31 cellular contexts compared by ENCODE assay signal in genomic region chr5:141409598-141410306, GRCh38. TPM values are rescaled to one million over a fixed set of nuclear protein-coding genes. Genes with fewer than 3 reads are reported as not detected.
A peak's percentile ranks its signal among the peaks of the same experiment; 100 is the strongest.
DNase-seq lines count a peak whose midpoint lies in the region; ATAC-seq, FAIRE-seq and TF ChIP-seq lines count a peak whose summit lies in the region.
"Had no signal": no experiment of that assay in that cellular context is flagged by ENCODE, and none has a peak within 500 bp of the region (broad histone marks: within the 10 kb centered on the region; RNA-seq: fewer than 3 reads in every experiment).

No MANE protein-coding gene starts in this region.

- intact Hi-C loops in HepG2 (cut with micrococcal nuclease; ENCODE audit: unreplicated experiment): no loop called here

- TF ChIP-seq POLR2A in HepG2 (IDR thresholded peaks at IDR 0.05; ENCODE audit: insufficient read depth in 1 of 2, low read depth in 2 of 2, low read length in 2 of 2): no peak

- POLR2A ChIA-PET in HepG2 (lab: Yijun Ruan, JAX): no interaction called here

- no peak overlapping the region for H3K27ac ChIP-seq in liver (ENCODE audit: low read depth in 1 of 2, low read length in 2 of 2)
- H3K27ac ChIP-seq in HepG2 (ENCODE audit: extremely low read length, insufficient read depth, low read length): no peak overlapping the region
- H3K27ac ChIP-seq in mesenchymal stem cell (ENCODE audit: low read length, poor library complexity, severe bottlenecking): no peak overlapping the region
- H3K27ac ChIP-seq: A549, adrenal gland, gastroesophageal sphincter, GM23248, tibial artery had no signal

- no peaks in the 10 kb centered on the region for H3K36me3 ChIP-seq in liver (ENCODE audit: control insufficient read depth in 4 of 4, insufficient read depth in 3 of 4, low read depth in 1 of 4, low read length in 3 of 4)
- no peaks in the 10 kb centered on the region for H3K36me3 ChIP-seq in HepG2 (replicated peaks in 1 of 2; ENCODE audit: control insufficient read depth in 1 of 2, insufficient read depth in 2 of 2, low read length in 2 of 2)
- H3K36me3 ChIP-seq in mesenchymal stem cell (ENCODE audit: control insufficient read depth in 1 of 2, insufficient read depth in 2 of 2, low read depth in 1 of 2, low read length in 2 of 2): peaks cover 0 to 32% of the 10 kb centered on the region in 2 experiments
- H3K36me3 ChIP-seq: adrenal gland had no signal

- DNase-seq in HepG2 (ENCODE audit: low spot score): no peak
- no peak for DNase-seq in mesenchymal stem cell
- DNase-seq in osteocyte (ENCODE audit: extremely low spot score, unreplicated experiment): no peak
- peak; percentile 62 for DNase-seq in type B pancreatic cell (ENCODE audit: extremely low spot score, unreplicated experiment)
- no peak for DNase-seq in activated T-cell treated with anti-CD3 and anti-CD28 coated beads, Interleukin-2, amount 50 U/mL, for 4 hours
- DNase-seq in germinal center (ENCODE audit: low spot score): no peak
- DNase-seq: activated B cell treated with CpG ODN at 0.5 μM for 24 hours; activated gamma-delta T cell; activated T-cell treated with anti-CD3 and anti-CD28 coated beads, Interleukin-2, amount 50 U/mL, for 24 hours; adrenal gland; DND-41; GF-D8; GM23248; hippocampal formation; KBM-7; left cardiac atrium; NCI-H1105 treated with DMSO at 0.1 percent for 48 hours; NCI-H2029; NCI-H526; occipital lobe; OCI-M1; retina; stimulated activated CD4-positive, alpha-beta T cell treated with anti-CD3 and anti-CD28 coated beads, Interleukin-1b, Interleukin-23, amount 100 ng/mL, for 48 hours; T-cell; tibial artery had no signal

- H3K9me3 Mint-ChIP-seq in osteocyte (ENCODE audit: unreplicated experiment) (peaks cover 18% of the 10 kb centered on the region), type B pancreatic cell (peaks cover 24% of the 10 kb centered on the region)
- peaks cover 26% of the 10 kb centered on the region for H3K9me3 Mint-ChIP-seq in activated T-cell treated with anti-CD3 and anti-CD28 coated beads, Interleukin-2, amount 50 U/mL, for 4 hours

- H3K9me3 ChIP-seq in liver (ENCODE audit: control insufficient read depth in 4 of 4, low read length in 3 of 4) (peaks cover 19 to 59% (median 29%) of the 10 kb centered on the region in 4 donors), HepG2 (ENCODE audit: low read length) (no peaks in the 10 kb centered on the region; the same call in 1 of the 2 replicates), mesenchymal stem cell (ENCODE audit: control insufficient read depth, low read length) (peaks cover 26% of the 10 kb centered on the region)

- H4K8ac ChIP-seq in mesenchymal stem cell (ENCODE audit: low read length): no peak overlapping the region

- H2BK12ac ChIP-seq in mesenchymal stem cell (ENCODE audit: low read length in 2 of 2): peak overlapping the region in 1 of 2 experiments; percentile 3

- H3K4me2 ChIP-seq in HepG2 (ENCODE audit: low read depth, low read length) (no peak overlapping the region), mesenchymal stem cell (ENCODE audit: low read length, poor library complexity, severe bottlenecking) (no peak overlapping the region)
- H3K4me2 ChIP-seq: A549 had no signal

- no peak overlapping the region for H3K4ac ChIP-seq in mesenchymal stem cell (ENCODE audit: low read depth in 1 of 2, low read length in 2 of 2)

- H3K14ac ChIP-seq in mesenchymal stem cell (ENCODE audit: low read length in 2 of 2): peak overlapping the region in 1 of 2 experiments; percentile 81

- no peak overlapping the region for H2BK120ac ChIP-seq in mesenchymal stem cell (ENCODE audit: low read depth, low read length)

- H3K23ac ChIP-seq in mesenchymal stem cell (ENCODE audit: low read length in 2 of 2): no peak overlapping the region

- CTCF ChIA-PET in HepG2 (lab: Yijun Ruan, JAX; ENCODE audit: low intra/inter-chr PET ratio, low total read pairs): no interaction called here

- peak overlapping the region; percentile 16 for H4K91ac ChIP-seq in mesenchymal stem cell (ENCODE audit: low read length)

- ATAC-seq in HepG2 (no peak), GM19452 (IDR thresholded peaks at IDR 0.05; ENCODE audit: unreplicated experiment) (no peak)
- ATAC-seq in activated T-cell treated with anti-CD3 and anti-CD28 coated beads, Interleukin-2, amount 50 U/mL, for 4 hours: no peak
- ATAC-seq: A549, gastroesophageal sphincter, left cardiac atrium, T-cell had no signal

- no TSS peak for BruUV-seq in HepG2 (replicated peaks; lab: Mats Ljungman, UMichigan)

- H2BK15ac ChIP-seq in mesenchymal stem cell (ENCODE audit: low read depth, poor library complexity, severe bottlenecking): no peak overlapping the region

- H3K79me2 ChIP-seq in HepG2 (ENCODE audit: insufficient read depth, low read length): no peaks in the 10 kb centered on the region

- no peak for FAIRE-seq in HepG2 (lab: Jason Lieb, UNC)
- FAIRE-seq: A549, D721Med had no signal

- no peak for TF ChIP-seq CTCF in liver (IDR thresholded peaks at IDR 0.05; ENCODE audit: low read depth, low read length, missing input control)
- no peak for TF ChIP-seq CTCF in HepG2 (CRISPR knock-in tag; IDR thresholded peaks at IDR 0.05)
- no peak for TF ChIP-seq CTCF in osteocyte (IDR thresholded peaks at IDR 0.05)
- no peak for TF ChIP-seq CTCF in type B pancreatic cell (conservative IDR thresholded peaks at IDR 0.05)

- H3K36me3 Mint-ChIP-seq in osteocyte (ENCODE audit: unreplicated experiment) (peaks cover 54% of the 10 kb centered on the region), type B pancreatic cell (peaks cover 50% of the 10 kb centered on the region)
- peaks cover 15% of the 10 kb centered on the region for H3K36me3 Mint-ChIP-seq in activated T-cell treated with anti-CD3 and anti-CD28 coated beads, Interleukin-2, amount 50 U/mL, for 4 hours (ENCODE audit: insufficient read depth)

- H3K27me3 Mint-ChIP-seq in osteocyte (ENCODE audit: unreplicated experiment) (no peaks in the 10 kb centered on the region), type B pancreatic cell (peaks cover 2% of the 10 kb centered on the region)
- peaks cover 82% of the 10 kb centered on the region for H3K27me3 Mint-ChIP-seq in activated T-cell treated with anti-CD3 and anti-CD28 coated beads, Interleukin-2, amount 50 U/mL, for 4 hours (ENCODE audit: low read depth)

- H3K9ac ChIP-seq in liver (ENCODE audit: low read depth in 1 of 2, low read length in 2 of 2): no peak overlapping the region
- H3K9ac ChIP-seq in HepG2 (ENCODE audit: insufficient read depth, low read depth, low read length): no peak overlapping the region
- H3K9ac ChIP-seq in mesenchymal stem cell (ENCODE audit: low read length): no peak overlapping the region
- H3K9ac ChIP-seq: GM23248 had no signal

- H3K4me3 ChIP-seq in liver (ENCODE audit: low read depth in 1 of 3, low read length in 3 of 3) (peak overlapping the region in 2 of 3 donors; percentile 37 to 73), HepG2 (replicated peaks in 1 of 3; ENCODE audit: insufficient read depth in 1 of 3, low read depth in 2 of 3, low read length in 3 of 3) (no peak overlapping the region), mesenchymal stem cell (ENCODE audit: insufficient read depth in 1 of 2, low read depth in 1 of 2, low read length in 2 of 2) (peak overlapping the region; percentile 20 to 35)
- H3K4me3 ChIP-seq: A549, adrenal gland, GM23248, tibial artery had no signal

- H3K4me3 Mint-ChIP-seq in osteocyte (ENCODE audit: unreplicated experiment) (peak overlapping the region; percentile 63), type B pancreatic cell (peak overlapping the region; percentile 97)
- no peak overlapping the region for H3K4me3 Mint-ChIP-seq in activated T-cell treated with anti-CD3 and anti-CD28 coated beads, Interleukin-2, amount 50 U/mL, for 4 hours
- H3K4me3 Mint-ChIP-seq: activated B cell treated with CpG ODN at 0.5 μM for 24 hours; activated T-cell treated with anti-CD3 and anti-CD28 coated beads, Interleukin-2, amount 50 U/mL, for 24 hours; stimulated activated naive CD8-positive, alpha-beta T cell treated with anti-CD3 and anti-CD28 coated beads, Interleukin-15, Interleukin-2, amounts not matched to agents 100 ng/mL and 50 ng/mL, for 24 hours; T-cell had no signal

- no peak overlapping the region for H3K18ac ChIP-seq in mesenchymal stem cell (ENCODE audit: low read depth in 1 of 2, low read length in 2 of 2)

- no peak overlapping the region for H2AK5ac ChIP-seq in mesenchymal stem cell (ENCODE audit: low read length, severe bottlenecking)

- H3K79me1 ChIP-seq in mesenchymal stem cell (replicated peaks; ENCODE audit: low read length, poor library complexity, severe bottlenecking): peaks cover 32% of the 10 kb centered on the region

- H2AFZ ChIP-seq in HepG2 (ENCODE audit: low read length) (no peak overlapping the region), mesenchymal stem cell (ENCODE audit: low read depth, low read length) (no peak overlapping the region)
- H2AFZ ChIP-seq: GM23248 had no signal

- H3K27me3 ChIP-seq in liver (ENCODE audit: control insufficient read depth in 4 of 4, insufficient read depth in 4 of 4, low read length in 3 of 4): peaks cover 0 to 2% (median 0%) of the 10 kb centered on the region in 4 donors
- H3K27me3 ChIP-seq in HepG2 (ENCODE audit: control insufficient read depth in 1 of 2, insufficient read depth in 2 of 2, low read length in 2 of 2): no peaks in the 10 kb centered on the region
- H3K27me3 ChIP-seq in mesenchymal stem cell (ENCODE audit: control insufficient read depth in 1 of 2, insufficient read depth in 1 of 2, low read length in 2 of 2): peaks cover 0 to 17% of the 10 kb centered on the region in 2 experiments
- H3K27me3 ChIP-seq: adrenal gland, tibial artery had no signal

- TF ChIP-seq RAD21 in liver (IDR thresholded peaks at IDR 0.05) (no peak), HepG2 (CRISPR knock-in tag; IDR thresholded peaks at IDR 0.05) (no peak)

- H3K27ac Mint-ChIP-seq in osteocyte (ENCODE audit: unreplicated experiment): peak overlapping the region; percentile 63
- no peak overlapping the region for H3K27ac Mint-ChIP-seq in type B pancreatic cell
- H3K27ac Mint-ChIP-seq: activated T-cell treated with anti-CD3 and anti-CD28 coated beads, Interleukin-2, amount 50 U/mL, for 24 hours; stimulated activated naive CD8-positive, alpha-beta T cell treated with anti-CD3 and anti-CD28 coated beads, Interleukin-15, Interleukin-2, amounts not matched to agents 100 ng/mL and 50 ng/mL, for 24 hours had no signal

- H3K4me1 ChIP-seq in liver (ENCODE audit: control insufficient read depth in 4 of 4, insufficient read depth in 4 of 4, low read length in 3 of 4): peaks cover 0 to 6% (median 2%) of the 10 kb centered on the region in 4 donors
- H3K4me1 ChIP-seq in HepG2 (ENCODE audit: insufficient read depth, low read length): no peaks in the 10 kb centered on the region
- H3K4me1 ChIP-seq in mesenchymal stem cell (ENCODE audit: control insufficient read depth, insufficient read depth, low read depth, low read length): peaks cover 2% of the 10 kb centered on the region
- H3K4me1 ChIP-seq: A549, adrenal gland, gastroesophageal sphincter, tibial artery had no signal

- in situ Hi-C loops in HepG2 (cut with HindIII; ENCODE audit: extremely low pct_ligation_motif_present, low pct_unique_long_range_greater_than_20kb): no loop called here

- TF ChIP-seq EP300 in HepG2 (IDR thresholded peaks at IDR 0.05; ENCODE audit: low read depth in 2 of 2, low read length in 2 of 2): no peak
- TF ChIP-seq EP300 in HepG2 (CRISPR knock-in tag; IDR thresholded peaks at IDR 0.05; ENCODE audit: borderline replicate concordance): no peak

- no peaks in the 10 kb centered on the region for H4K20me1 ChIP-seq in HepG2 (ENCODE audit: insufficient read depth, low read length)

- 39% methylated on average over 64 of the region's 64 CpGs for WGBS in liver
- WGBS in HepG2 (ENCODE audit: low lambda C conversion rate): 90% methylated on average over 48 of the region's 64 CpGs
- 99% methylated on average over 64 of the region's 64 CpGs for WGBS in mesenchymal stem cell

- H3K4me1 Mint-ChIP-seq in osteocyte (ENCODE audit: unreplicated experiment): peaks cover 28% of the 10 kb centered on the region
- peaks cover 15% of the 10 kb centered on the region for H3K4me1 Mint-ChIP-seq in type B pancreatic cell (ENCODE audit: unreplicated experiment)
- peaks cover 14% of the 10 kb centered on the region for H3K4me1 Mint-ChIP-seq in activated T-cell treated with anti-CD3 and anti-CD28 coated beads, Interleukin-2, amount 50 U/mL, for 4 hours (ENCODE audit: low read depth)

- no peak overlapping the region for H2BK5ac ChIP-seq in mesenchymal stem cell (ENCODE audit: low read depth, low read length, poor library complexity, severe bottlenecking)

RNA-seq across cellular contexts. Expression of gene PCDHGB6, which starts 1.9 kb away (rescaled TPM):
- total RNA-seq in liver (1 to 10 TPM; 1.4 to 2.8 TPM), HepG2 (2016; rRNA removed; fragmentation: Illumina TruSeq; extraction: Trizol) (0.20 TPM in 1 of 2 replicates, not detected in the other), osteocyte (70.2 and 71.5 TPM in 2 replicates), type B pancreatic cell (ENCODE audit: low replicate concordance) (4.9 and 39.4 TPM in 2 replicates)
- polyA plus RNA-seq in liver (1 to 10 TPM in 1 of 2 donors, under 1 TPM in 1; 0.53 to 1.8 TPM), HepG2 (2011; rRNA removed) (0.01 and 0.12 TPM in 2 replicates)
- total RNA-seq in HepG2 (2016; cell fraction: cytosol; rRNA removed; fragmentation: Illumina TruSeq; extraction: Trizol; ENCODE audit: low read depth): 0.20 TPM in 1 of 2 replicates, not detected in the other
- 0.07 and 0.22 TPM in 2 replicates for total RNA-seq in HepG2 (2016; cell fraction: insoluble cytoplasmic fraction; rRNA removed; fragmentation: Illumina TruSeq; extraction: Trizol)
- 0.09 and 0.10 TPM in 2 replicates for total RNA-seq in HepG2 (2016; cell fraction: membrane; rRNA removed; fragmentation: Illumina TruSeq; extraction: Trizol)
- total RNA-seq in HepG2 (2016; cell fraction: nucleus; rRNA removed; fragmentation: Illumina TruSeq; extraction: Trizol): 0.75 and 1.3 TPM in 2 replicates
- 0.03 and 0.04 TPM in 2 replicates for polyA plus RNA-seq in HepG2 (2011; cell fraction: cytosol; rRNA removed)
- polyA plus RNA-seq in HepG2 (2011; cell fraction: nucleus; rRNA removed): 0.50 and 0.58 TPM in 2 replicates
- polyA plus RNA-seq in HepG2 (2012): 0.05 and 0.07 TPM in 2 replicates
- polyA plus RNA-seq in HepG2 (2016; cell fraction: cytosol; fragmentation: Illumina TruSeq; extraction: Trizol; ENCODE audit: low read depth): not detected in 2 replicates
- polyA plus RNA-seq in HepG2 (2016; cell fraction: insoluble cytoplasmic fraction; fragmentation: Illumina TruSeq; extraction: Trizol; ENCODE audit: low read depth): not detected in 2 replicates
- not detected in 2 replicates for polyA plus RNA-seq in HepG2 (2016; cell fraction: membrane; fragmentation: Illumina TruSeq; extraction: Trizol; ENCODE audit: low read depth)
- polyA plus RNA-seq in HepG2 (2016; cell fraction: nucleus; fragmentation: Illumina TruSeq; extraction: Trizol; ENCODE audit: insufficient read depth, low read depth): 0.10 and 0.24 TPM in 2 replicates
- 0.60 TPM in 1 of 2 replicates, not detected in the other for polyA minus RNA-seq in HepG2 (2011; rRNA and poly(A)+ RNA removed; ENCODE audit: low replicate concordance)
- polyA minus RNA-seq in HepG2 (2011; cell fraction: cytosol; rRNA and poly(A)+ RNA removed): 0.20 TPM in 1 of 2 replicates, not detected in the other
- 2.7 and 2.9 TPM in 2 replicates for polyA minus RNA-seq in HepG2 (2011; cell fraction: nucleus; rRNA and poly(A)+ RNA removed)
- 34.8 TPM for polyA plus RNA-seq in mesenchymal stem cell (2013, experiment 1 of 2)
- polyA plus RNA-seq in mesenchymal stem cell (2013, experiment 2 of 2): 33.4 TPM
- total RNA-seq in activated T-cell treated with anti-CD3 and anti-CD28 coated beads, Interleukin-2, amount 50 U/mL, for 4 hours: under 1 TPM; 0.08 to 0.22 (median 0.18) TPM

RNA-seq across cellular contexts. Expression of gene PCDHGA10, which starts 3.0 kb away (rescaled TPM):
- total RNA-seq in liver (1 to 10 TPM; 2.0 to 3.9 TPM), HepG2 (2016; rRNA removed; fragmentation: Illumina TruSeq; extraction: Trizol) (0.06 and 0.18 TPM in 2 replicates), osteocyte (22.4 and 24.0 TPM in 2 replicates), type B pancreatic cell (ENCODE audit: low replicate concordance) (9.8 and 18.5 TPM in 2 replicates)
- polyA plus RNA-seq in liver (1 to 10 TPM; 1.2 to 1.3 TPM), HepG2 (2011; rRNA removed) (0.04 TPM in 2 replicates)
- total RNA-seq in HepG2 (2016; cell fraction: cytosol; rRNA removed; fragmentation: Illumina TruSeq; extraction: Trizol; ENCODE audit: low read depth): not detected in 2 replicates
- 0.22 TPM in 1 of 2 replicates, not detected in the other for total RNA-seq in HepG2 (2016; cell fraction: insoluble cytoplasmic fraction; rRNA removed; fragmentation: Illumina TruSeq; extraction: Trizol)
- not detected in 2 replicates for total RNA-seq in HepG2 (2016; cell fraction: membrane; rRNA removed; fragmentation: Illumina TruSeq; extraction: Trizol)
- total RNA-seq in HepG2 (2016; cell fraction: nucleus; rRNA removed; fragmentation: Illumina TruSeq; extraction: Trizol): 1.1 and 1.5 TPM in 2 replicates
- 0.01 and 0.04 TPM in 2 replicates for polyA plus RNA-seq in HepG2 (2011; cell fraction: cytosol; rRNA removed)
- polyA plus RNA-seq in HepG2 (2011; cell fraction: nucleus; rRNA removed): 0.42 and 0.48 TPM in 2 replicates
- 0.03 TPM in 1 of 2 replicates, not detected in the other for polyA plus RNA-seq in HepG2 (2012)
- not detected in 2 replicates for polyA plus RNA-seq in HepG2 (2016; cell fraction: cytosol; fragmentation: Illumina TruSeq; extraction: Trizol; ENCODE audit: low read depth)
- polyA plus RNA-seq in HepG2 (2016; cell fraction: insoluble cytoplasmic fraction; fragmentation: Illumina TruSeq; extraction: Trizol; ENCODE audit: low read depth): not detected in 2 replicates
- not detected in 2 replicates for polyA plus RNA-seq in HepG2 (2016; cell fraction: membrane; fragmentation: Illumina TruSeq; extraction: Trizol; ENCODE audit: low read depth)
- not detected in 2 replicates for polyA plus RNA-seq in HepG2 (2016; cell fraction: nucleus; fragmentation: Illumina TruSeq; extraction: Trizol; ENCODE audit: insufficient read depth, low read depth)
- polyA minus RNA-seq in HepG2 (2011; rRNA and poly(A)+ RNA removed; ENCODE audit: low replicate concordance): 0.56 and 0.86 TPM in 2 replicates
- not detected in 2 replicates for polyA minus RNA-seq in HepG2 (2011; cell fraction: cytosol; rRNA and poly(A)+ RNA removed)
- polyA minus RNA-seq in HepG2 (2011; cell fraction: nucleus; rRNA and poly(A)+ RNA removed): 2.3 and 2.9 TPM in 2 replicates
- 16.9 TPM for polyA plus RNA-seq in mesenchymal stem cell (2013, experiment 1 of 2)
- 16.3 TPM for polyA plus RNA-seq in mesenchymal stem cell (2013, experiment 2 of 2)
- total RNA-seq in activated T-cell treated with anti-CD3 and anti-CD28 coated beads, Interleukin-2, amount 50 U/mL, for 4 hours: under 1 TPM; 0.25 to 0.68 (median 0.40) TPM

RNA-seq across cellular contexts. Expression of gene PCDHGA9, which starts 7.2 kb away (rescaled TPM):
- 1 to 10 TPM in 1 of 2 donors, under 1 TPM in 1; 0.51 to 2.8 TPM for total RNA-seq in liver
- under 1 TPM; 0.11 to 0.63 TPM for polyA plus RNA-seq in liver
- total RNA-seq in HepG2 (2016; rRNA removed; fragmentation: Illumina TruSeq; extraction: Trizol): 0.38 TPM in 1 of 2 replicates, not detected in the other
- not detected in 2 replicates for total RNA-seq in HepG2 (2016; cell fraction: cytosol; rRNA removed; fragmentation: Illumina TruSeq; extraction: Trizol; ENCODE audit: low read depth)
- 0.22 TPM in 1 of 2 replicates, not detected in the other for total RNA-seq in HepG2 (2016; cell fraction: insoluble cytoplasmic fraction; rRNA removed; fragmentation: Illumina TruSeq; extraction: Trizol)
- total RNA-seq in HepG2 (2016; cell fraction: membrane; rRNA removed; fragmentation: Illumina TruSeq; extraction: Trizol): not detected in 2 replicates
- total RNA-seq in HepG2 (2016; cell fraction: nucleus; rRNA removed; fragmentation: Illumina TruSeq; extraction: Trizol): 1.1 and 1.8 TPM in 2 replicates
- 0.04 and 0.09 TPM in 2 replicates for polyA plus RNA-seq in HepG2 (2011; rRNA removed)
- not detected in 2 replicates for polyA plus RNA-seq in HepG2 (2011; cell fraction: cytosol; rRNA removed)
- polyA plus RNA-seq in HepG2 (2011; cell fraction: nucleus; rRNA removed): 0.59 and 0.68 TPM in 2 replicates
- polyA plus RNA-seq in HepG2 (2012): not detected in 2 replicates
- not detected in 2 replicates for polyA plus RNA-seq in HepG2 (2016; cell fraction: cytosol; fragmentation: Illumina TruSeq; extraction: Trizol; ENCODE audit: low read depth)
- not detected in 2 replicates for polyA plus RNA-seq in HepG2 (2016; cell fraction: insoluble cytoplasmic fraction; fragmentation: Illumina TruSeq; extraction: Trizol; ENCODE audit: low read depth)
- polyA plus RNA-seq in HepG2 (2016; cell fraction: membrane; fragmentation: Illumina TruSeq; extraction: Trizol; ENCODE audit: low read depth): not detected in 2 replicates
- polyA plus RNA-seq in HepG2 (2016; cell fraction: nucleus; fragmentation: Illumina TruSeq; extraction: Trizol; ENCODE audit: insufficient read depth, low read depth): 0.17 and 0.18 TPM in 2 replicates
- 0.14 and 1.1 TPM in 2 replicates for polyA minus RNA-seq in HepG2 (2011; rRNA and poly(A)+ RNA removed; ENCODE audit: low replicate concordance)
- not detected in 2 replicates for polyA minus RNA-seq in HepG2 (2011; cell fraction: cytosol; rRNA and poly(A)+ RNA removed)
- 3.2 and 4.7 TPM in 2 replicates for polyA minus RNA-seq in HepG2 (2011; cell fraction: nucleus; rRNA and poly(A)+ RNA removed)
- polyA plus RNA-seq in mesenchymal stem cell (2013, experiment 1 of 2): 0.08 TPM
- polyA plus RNA-seq in mesenchymal stem cell (2013, experiment 2 of 2): 0.11 TPM
- 1.6 and 1.9 TPM in 2 replicates for total RNA-seq in osteocyte
- 0.97 and 2.2 TPM in 2 replicates for total RNA-seq in type B pancreatic cell (ENCODE audit: low replicate concordance)
- total RNA-seq in activated T-cell treated with anti-CD3 and anti-CD28 coated beads, Interleukin-2, amount 50 U/mL, for 4 hours: under 1 TPM; 0.13 to 0.18 (median 0.16) TPM

RNA-seq across cellular contexts. Expression of gene PCDHGB7, which starts 7.7 kb away (rescaled TPM):
- total RNA-seq in liver (1 to 10 TPM; 1.6 to 3.1 TPM), HepG2 (2016; rRNA removed; fragmentation: Illumina TruSeq; extraction: Trizol) (0.07 and 0.18 TPM in 2 replicates), osteocyte (6.2 and 8.8 TPM in 2 replicates), type B pancreatic cell (ENCODE audit: low replicate concordance) (4.4 and 8.5 TPM in 2 replicates)
- polyA plus RNA-seq in liver (under 1 TPM; 0.74 to 0.78 TPM), HepG2 (2011; rRNA removed) (0.08 and 0.10 TPM in 2 replicates)
- total RNA-seq in HepG2 (2016; cell fraction: cytosol; rRNA removed; fragmentation: Illumina TruSeq; extraction: Trizol; ENCODE audit: low read depth): not detected in 2 replicates
- total RNA-seq in HepG2 (2016; cell fraction: insoluble cytoplasmic fraction; rRNA removed; fragmentation: Illumina TruSeq; extraction: Trizol): 0.11 TPM in 1 of 2 replicates, not detected in the other
- not detected in 2 replicates for total RNA-seq in HepG2 (2016; cell fraction: membrane; rRNA removed; fragmentation: Illumina TruSeq; extraction: Trizol)
- 1.3 and 1.7 TPM in 2 replicates for total RNA-seq in HepG2 (2016; cell fraction: nucleus; rRNA removed; fragmentation: Illumina TruSeq; extraction: Trizol)
- 0.04 and 0.06 TPM in 2 replicates for polyA plus RNA-seq in HepG2 (2011; cell fraction: cytosol; rRNA removed)
- 0.52 and 0.66 TPM in 2 replicates for polyA plus RNA-seq in HepG2 (2011; cell fraction: nucleus; rRNA removed)
- 0.04 and 0.07 TPM in 2 replicates for polyA plus RNA-seq in HepG2 (2012)
- not detected in 2 replicates for polyA plus RNA-seq in HepG2 (2016; cell fraction: cytosol; fragmentation: Illumina TruSeq; extraction: Trizol; ENCODE audit: low read depth)
- not detected in 2 replicates for polyA plus RNA-seq in HepG2 (2016; cell fraction: insoluble cytoplasmic fraction; fragmentation: Illumina TruSeq; extraction: Trizol; ENCODE audit: low read depth)
- polyA plus RNA-seq in HepG2 (2016; cell fraction: membrane; fragmentation: Illumina TruSeq; extraction: Trizol; ENCODE audit: low read depth): not detected in 2 replicates
- polyA plus RNA-seq in HepG2 (2016; cell fraction: nucleus; fragmentation: Illumina TruSeq; extraction: Trizol; ENCODE audit: insufficient read depth, low read depth): 0.12 and 0.21 TPM in 2 replicates
- polyA minus RNA-seq in HepG2 (2011; rRNA and poly(A)+ RNA removed; ENCODE audit: low replicate concordance): 0.42 and 0.70 TPM in 2 replicates
- 0.20 TPM in 1 of 2 replicates, not detected in the other for polyA minus RNA-seq in HepG2 (2011; cell fraction: cytosol; rRNA and poly(A)+ RNA removed)
- polyA minus RNA-seq in HepG2 (2011; cell fraction: nucleus; rRNA and poly(A)+ RNA removed): 3.5 and 4.1 TPM in 2 replicates
- 22.1 TPM for polyA plus RNA-seq in mesenchymal stem cell (2013, experiment 1 of 2)
- polyA plus RNA-seq in mesenchymal stem cell (2013, experiment 2 of 2): 21.0 TPM
- total RNA-seq in activated T-cell treated with anti-CD3 and anti-CD28 coated beads, Interleukin-2, amount 50 U/mL, for 4 hours: under 1 TPM in 1 of 3 donors, not detected in 2; 0.15 TPM

RNA-seq across cellular contexts. Expression of gene PCDHGA11, which starts 11.1 kb away (rescaled TPM):
- total RNA-seq in liver (1 to 10 TPM in 1 of 2 donors, under 1 TPM in 1; 0.75 to 2.5 TPM), HepG2 (2016; rRNA removed; fragmentation: Illumina TruSeq; extraction: Trizol) (0.24 TPM in 1 of 2 replicates, not detected in the other), osteocyte (1.9 and 2.2 TPM in 2 replicates), type B pancreatic cell (ENCODE audit: low replicate concordance) (2.6 TPM in 2 replicates)
- polyA plus RNA-seq in liver (under 1 TPM; 0.22 to 0.25 TPM), HepG2 (2011; rRNA removed) (0.04 and 0.05 TPM in 2 replicates)
- total RNA-seq in HepG2 (2016; cell fraction: cytosol; rRNA removed; fragmentation: Illumina TruSeq; extraction: Trizol; ENCODE audit: low read depth): not detected in 2 replicates
- total RNA-seq in HepG2 (2016; cell fraction: insoluble cytoplasmic fraction; rRNA removed; fragmentation: Illumina TruSeq; extraction: Trizol): 0.28 TPM in 1 of 2 replicates, not detected in the other
- total RNA-seq in HepG2 (2016; cell fraction: membrane; rRNA removed; fragmentation: Illumina TruSeq; extraction: Trizol): not detected in 2 replicates
- total RNA-seq in HepG2 (2016; cell fraction: nucleus; rRNA removed; fragmentation: Illumina TruSeq; extraction: Trizol): 0.84 and 0.94 TPM in 2 replicates
- polyA plus RNA-seq in HepG2 (2011; cell fraction: cytosol; rRNA removed): not detected in 2 replicates
- 0.43 and 0.45 TPM in 2 replicates for polyA plus RNA-seq in HepG2 (2011; cell fraction: nucleus; rRNA removed)
- 0.07 TPM in 1 of 2 replicates, not detected in the other for polyA plus RNA-seq in HepG2 (2012)
- polyA plus RNA-seq in HepG2 (2016; cell fraction: cytosol; fragmentation: Illumina TruSeq; extraction: Trizol; ENCODE audit: low read depth): not detected in 2 replicates
- not detected in 2 replicates for polyA plus RNA-seq in HepG2 (2016; cell fraction: insoluble cytoplasmic fraction; fragmentation: Illumina TruSeq; extraction: Trizol; ENCODE audit: low read depth)
- not detected in 2 replicates for polyA plus RNA-seq in HepG2 (2016; cell fraction: membrane; fragmentation: Illumina TruSeq; extraction: Trizol; ENCODE audit: low read depth)
- 0.23 TPM in 1 of 2 replicates, not detected in the other for polyA plus RNA-seq in HepG2 (2016; cell fraction: nucleus; fragmentation: Illumina TruSeq; extraction: Trizol; ENCODE audit: insufficient read depth, low read depth)
- polyA minus RNA-seq in HepG2 (2011; rRNA and poly(A)+ RNA removed; ENCODE audit: low replicate concordance): 0.09 and 0.50 TPM in 2 replicates
- polyA minus RNA-seq in HepG2 (2011; cell fraction: cytosol; rRNA and poly(A)+ RNA removed): not detected in 2 replicates
- polyA minus RNA-seq in HepG2 (2011; cell fraction: nucleus; rRNA and poly(A)+ RNA removed): 3.2 and 3.5 TPM in 2 replicates
- 2.5 TPM for polyA plus RNA-seq in mesenchymal stem cell (2013, experiment 1 of 2)
- 2.3 TPM for polyA plus RNA-seq in mesenchymal stem cell (2013, experiment 2 of 2)
- total RNA-seq in activated T-cell treated with anti-CD3 and anti-CD28 coated beads, Interleukin-2, amount 50 U/mL, for 4 hours: under 1 TPM; 0.05 to 0.13 (median 0.05) TPM

Comparison
In these comparisons a context has a peak if more than half of its experiments do, and no peak if none do; other contexts are left out.
1. H3K4me3 ChIP-seq: peak in liver (2 of 3) and mesenchymal stem cell (2 of 2); none in HepG2 (0 of 3).